18 cellular contexts compared by ENCODE assay signal in the genomic region with DNA sequence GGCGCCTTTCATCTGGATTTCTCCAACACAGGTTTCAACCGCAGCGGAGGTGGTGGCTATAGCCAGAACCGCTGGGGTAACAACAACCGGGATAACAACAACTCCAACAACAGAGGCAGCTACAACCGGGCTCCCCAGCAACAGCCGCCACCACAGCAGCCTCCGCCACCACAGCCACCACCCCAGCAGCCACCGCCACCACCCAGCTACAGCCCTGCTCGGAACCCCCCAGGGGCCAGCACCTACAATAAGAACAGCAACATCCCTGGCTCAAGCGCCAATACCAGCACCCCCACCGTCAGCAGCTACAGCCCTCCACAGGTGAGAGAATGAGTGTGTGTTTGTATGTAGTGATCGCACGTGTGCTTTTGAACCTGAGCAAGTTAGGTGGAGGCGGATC. TPM values are rescaled to one million over a fixed set of nuclear protein-coding genes. Genes with fewer than 3 reads are reported as not detected.
DNase-seq lines count a peak whose midpoint lies in the region; ATAC-seq and TF ChIP-seq lines count a peak whose summit lies in the region.
"Had no signal": no experiment of that assay in that cellular context is flagged by ENCODE, and none has a peak within 500 bp of the region (broad histone marks: within the 10 kb centered on the region; RNA-seq: fewer than 3 reads in every experiment).

No MANE protein-coding gene starts in this region.

- H3K27me3 Mint-ChIP-seq in activated naive CD4-positive, alpha-beta T cell treated with anti-CD3 and anti-CD28 coated beads, Interleukin-2, amount 10 ng/mL, durations not matched to agents 7 days and 5 days: no peaks in the 10 kb centered on the region
- no peaks in the 10 kb centered on the region for H3K27me3 Mint-ChIP-seq in activated CD4-positive, alpha-beta memory T cell treated with anti-CD3 and anti-CD28 coated beads, Interleukin-2, amount 10 ng/mL, durations not matched to agents 7 days and 5 days
- H3K27me3 Mint-ChIP-seq in endothelial cell (ENCODE audit: unreplicated experiment): peaks cover 7% of the 10 kb centered on the region
- H3K27me3 Mint-ChIP-seq: brain had no signal

- H3K9me3 Mint-ChIP-seq in activated naive CD4-positive, alpha-beta T cell treated with anti-CD3 and anti-CD28 coated beads, Interleukin-2, amount 10 ng/mL, durations not matched to agents 7 days and 5 days: no peaks in the 10 kb centered on the region
- H3K9me3 Mint-ChIP-seq in activated CD4-positive, alpha-beta memory T cell treated with anti-CD3 and anti-CD28 coated beads, Interleukin-2, amount 10 ng/mL, durations not matched to agents 7 days and 5 days: no peaks in the 10 kb centered on the region
- H3K9me3 Mint-ChIP-seq in endothelial cell (ENCODE audit: unreplicated experiment): no peaks in the 10 kb centered on the region
- H3K9me3 Mint-ChIP-seq: brain had no signal

- no peak for TF ChIP-seq CTCF in endothelial cell (IDR thresholded peaks at IDR 0.05; ENCODE audit: unreplicated experiment)

- peak; percentile 39 for DNase-seq in activated naive CD4-positive, alpha-beta T cell treated with anti-CD3 and anti-CD28 coated beads, Interleukin-2, amount 10 ng/mL, durations not matched to agents 7 days and 5 days
- DNase-seq in activated naive CD4-positive, alpha-beta T cell treated with anti-CD3 and anti-CD28 coated beads, Interleukin-2, amount 50 U/mL, for 16 hours: no peak
- peak; percentile 50 for DNase-seq in activated CD4-positive, alpha-beta memory T cell treated with anti-CD3 and anti-CD28 coated beads, Interleukin-2, amount 10 ng/mL, durations not matched to agents 7 days and 5 days
- DNase-seq in endothelial cell (ENCODE audit: low spot score): no peak
- DNase-seq in SW480 (ENCODE audit: low spot score): no peak
- DNase-seq in NCI-H748 treated with DMSO at 0.1 percent for 48 hours (lab: John Stamatoyannopoulos, UW): no peak
- DNase-seq: effector CD8-positive, alpha-beta T cell; Kasumi-1; left colon; NCI-H524; OCI-M1; psoas muscle; testis had no signal

- peak overlapping the region; percentile 74 for H3K4me3 Mint-ChIP-seq in activated naive CD4-positive, alpha-beta T cell treated with anti-CD3 and anti-CD28 coated beads, Interleukin-2, amount 10 ng/mL, durations not matched to agents 7 days and 5 days
- peak overlapping the region; percentile 85 for H3K4me3 Mint-ChIP-seq in activated CD4-positive, alpha-beta memory T cell treated with anti-CD3 and anti-CD28 coated beads, Interleukin-2, amount 10 ng/mL, durations not matched to agents 7 days and 5 days
- no peak overlapping the region for H3K4me3 Mint-ChIP-seq in endothelial cell (ENCODE audit: unreplicated experiment)
- H3K4me3 Mint-ChIP-seq: brain had no signal

- POLR2A ChIA-PET in activated CD4-positive, alpha-beta memory T cell treated with anti-CD3 and anti-CD28 coated beads, Interleukin-2, amount 10 ng/mL, durations not matched to agents 7 days and 5 days (lab: Charles Lee): interaction anchor here (1.7 to 18.4 kb wide), 6 partner anchors 11 to 245 kb away, joined by 6 to 348 read pairs (median 32); partner anchors contain the start of genes HNRNPUL1 and TGFB1

- H3K4me1 Mint-ChIP-seq in activated naive CD4-positive, alpha-beta T cell treated with anti-CD3 and anti-CD28 coated beads, Interleukin-2, amount 10 ng/mL, durations not matched to agents 7 days and 5 days: peaks cover 100% of the 10 kb centered on the region
- H3K4me1 Mint-ChIP-seq in activated CD4-positive, alpha-beta memory T cell treated with anti-CD3 and anti-CD28 coated beads, Interleukin-2, amount 10 ng/mL, durations not matched to agents 7 days and 5 days: peaks cover 98% of the 10 kb centered on the region
- H3K4me1 Mint-ChIP-seq in endothelial cell (ENCODE audit: unreplicated experiment): peaks cover 63% of the 10 kb centered on the region

- H3K27me3 ChIP-seq in stomach smooth muscle (ENCODE audit: control insufficient read depth in 1 of 2, insufficient read depth in 2 of 2, low read length in 2 of 2): no peaks in the 10 kb centered on the region
- H3K27me3 ChIP-seq: testis had no signal

- H3K4me3 ChIP-seq in stomach smooth muscle (ENCODE audit: low read length in 2 of 2): no peak overlapping the region
- H3K4me3 ChIP-seq: psoas muscle, testis had no signal

- H3K4me1 ChIP-seq in stomach smooth muscle (ENCODE audit: control insufficient read depth, insufficient read depth, low read length): peaks cover 39% of the 10 kb centered on the region

- H3K9me3 ChIP-seq in stomach smooth muscle (ENCODE audit: control insufficient read depth in 2 of 2, low read length in 2 of 2): no peaks in the 10 kb centered on the region
- H3K9me3 ChIP-seq: psoas muscle, testis had no signal

- peak overlapping the region; percentile 95 for H3K27ac Mint-ChIP-seq in activated naive CD4-positive, alpha-beta T cell treated with anti-CD3 and anti-CD28 coated beads, Interleukin-2, amount 10 ng/mL, durations not matched to agents 7 days and 5 days
- peak overlapping the region; percentile 98 for H3K27ac Mint-ChIP-seq in activated CD4-positive, alpha-beta memory T cell treated with anti-CD3 and anti-CD28 coated beads, Interleukin-2, amount 10 ng/mL, durations not matched to agents 7 days and 5 days
- H3K27ac Mint-ChIP-seq in endothelial cell (ENCODE audit: unreplicated experiment): peak overlapping the region; percentile 89

- peaks cover 32 to 58% of the 10 kb centered on the region in 2 donors for H3K36me3 ChIP-seq in stomach smooth muscle (ENCODE audit: control insufficient read depth in 2 of 2, insufficient read depth in 2 of 2, low read length in 2 of 2)

- peaks cover 83% of the 10 kb centered on the region for H3K36me3 Mint-ChIP-seq in activated naive CD4-positive, alpha-beta T cell treated with anti-CD3 and anti-CD28 coated beads, Interleukin-2, amount 10 ng/mL, durations not matched to agents 7 days and 5 days
- peaks cover 94% of the 10 kb centered on the region for H3K36me3 Mint-ChIP-seq in activated CD4-positive, alpha-beta memory T cell treated with anti-CD3 and anti-CD28 coated beads, Interleukin-2, amount 10 ng/mL, durations not matched to agents 7 days and 5 days (ENCODE audit: low read depth)
- H3K36me3 Mint-ChIP-seq in endothelial cell (ENCODE audit: low read depth, unreplicated experiment): peaks cover 65% of the 10 kb centered on the region

- CTCF ChIA-PET in activated naive CD4-positive, alpha-beta T cell treated with anti-CD3 and anti-CD28 coated beads, Interleukin-2, amount 10 ng/mL, durations not matched to agents 7 days and 5 days (lab: Charles Lee): interaction anchor here (0.6 to 3.7 kb wide), 2 partner anchors 41 to 99 kb away, joined by 3 to 13 read pairs; partner anchors contain the start of gene HNRNPUL1
- CTCF ChIA-PET in activated CD4-positive, alpha-beta memory T cell treated with anti-CD3 and anti-CD28 coated beads, Interleukin-2, amount 10 ng/mL, durations not matched to agents 7 days and 5 days (lab: Charles Lee): interaction anchor here (1.2 to 11.5 kb wide), 4 partner anchors 40 to 153 kb away, joined by 3 to 114 read pairs (median 4); partner anchors contain the start of gene HNRNPUL1

- no peak overlapping the region for H3K9ac ChIP-seq in stomach smooth muscle (ENCODE audit: low read length in 2 of 2)

- ATAC-seq in HG02798 (IDR thresholded peaks at IDR 0.05; ENCODE audit: poor library complexity, unreplicated experiment): no peak
- ATAC-seq: left colon, psoas muscle had no signal

- H3K27ac ChIP-seq in stomach smooth muscle (ENCODE audit: low read length): peak overlapping the region; percentile 46
- H3K27ac ChIP-seq: HL-60, psoas muscle, testis, VCaP had no signal

RNA-seq across cellular contexts. Expression of gene CCDC97, which starts 6.0 kb away (rescaled TPM):
- total RNA-seq in activated CD4-positive, alpha-beta memory T cell treated with anti-CD3 and anti-CD28 coated beads, Interleukin-2, amount 10 ng/mL, durations not matched to agents 7 days and 5 days: 10 to 100 TPM; 43.0 to 43.4 TPM
- 28.6 TPM for total RNA-seq in endothelial cell (ENCODE audit: unreplicated experiment)

RNA-seq across cellular contexts. Expression of gene HNRNPUL1, which starts 39.8 kb away (rescaled TPM):
- 100 to 1,000 TPM; 373 to 398 TPM for total RNA-seq in activated CD4-positive, alpha-beta memory T cell treated with anti-CD3 and anti-CD28 coated beads, Interleukin-2, amount 10 ng/mL, durations not matched to agents 7 days and 5 days
- 259 TPM for total RNA-seq in endothelial cell (ENCODE audit: unreplicated experiment)

RNA-seq across cellular contexts. Expression of gene TGFB1, which starts 49.8 kb away (rescaled TPM):
- total RNA-seq in activated CD4-positive, alpha-beta memory T cell treated with anti-CD3 and anti-CD28 coated beads, Interleukin-2, amount 10 ng/mL, durations not matched to agents 7 days and 5 days: 100 to 1,000 TPM; 236 to 247 TPM
- total RNA-seq in endothelial cell (ENCODE audit: unreplicated experiment): 193 TPM

Comparison
In these comparisons a context has a peak if more than half of its experiments do, and no peak if none do; other contexts are left out.
1. DNase-seq: peak in activated naive CD4-positive, alpha-beta T cell treated with anti-CD3 and anti-CD28 coated beads, Interleukin-2, amount 10 ng/mL, durations not matched to agents 7 days and 5 days (single experiment) and activated CD4-positive, alpha-beta memory T cell treated with anti-CD3 and anti-CD28 coated beads, Interleukin-2, amount 10 ng/mL, durations not matched to agents 7 days and 5 days (single experiment); none in activated naive CD4-positive, alpha-beta T cell treated with anti-CD3 and anti-CD28 coated beads, Interleukin-2, amount 50 U/mL, for 16 hours (single experiment), endothelial cell (single experiment), SW480 (single experiment) and NCI-H748 treated with DMSO at 0.1 percent for 48 hours (single experiment).
2. Peak in every context shown above with its lines, with median percentiles within 50 percentile points of each other: H3K27ac Mint-ChIP-seq.